ENCODE assay signal across 8 cellular contexts in the genomic region with DNA sequence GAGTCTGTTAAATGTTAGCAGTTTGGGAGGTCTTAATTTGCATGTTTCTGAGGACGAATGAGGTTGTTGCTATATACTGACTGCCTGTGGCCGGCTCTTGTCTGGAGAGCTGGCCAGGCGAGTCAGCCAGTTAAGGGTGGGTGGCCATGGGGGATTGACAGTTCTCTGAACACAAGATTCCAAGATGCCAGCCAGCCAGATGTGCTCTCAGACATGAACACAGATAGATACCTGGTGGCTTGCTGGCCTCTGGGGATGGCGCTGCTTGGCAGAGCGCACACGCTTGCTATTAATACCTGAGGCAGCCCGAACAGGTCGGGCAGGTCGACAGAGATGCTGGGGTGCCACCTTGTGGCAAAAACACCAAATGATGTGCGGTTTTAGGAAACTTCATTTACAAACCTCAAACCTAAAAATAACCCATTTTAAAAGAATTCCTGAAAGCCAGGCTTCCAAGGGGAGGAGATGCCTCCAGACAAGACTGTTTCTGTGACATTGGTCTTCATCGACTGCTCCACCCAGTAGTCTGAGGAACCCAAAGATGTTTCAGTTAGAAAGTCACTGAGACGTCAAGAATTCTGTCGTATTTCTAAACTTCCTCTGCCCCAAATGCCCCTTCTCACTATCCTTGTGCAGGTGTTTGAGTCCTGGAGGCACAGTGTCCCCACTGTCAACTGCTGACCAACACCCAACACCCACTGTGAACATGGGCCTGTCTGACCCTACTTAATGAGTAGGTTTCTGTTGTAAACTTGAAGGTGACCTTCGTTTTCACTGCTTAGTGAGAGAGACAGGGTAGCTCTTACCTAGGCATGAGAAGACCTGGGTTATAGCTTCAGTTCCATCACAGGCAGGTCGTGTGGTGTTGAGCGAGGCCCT.
DNase-seq lines count a peak whose midpoint lies in the region; ATAC-seq and TF ChIP-seq lines count a peak whose summit lies in the region.

No MANE protein-coding gene starts in this region.

- H3K27ac Mint-ChIP-seq in neural crest cell (ENCODE audit: unreplicated experiment), result no peak overlapping the region

- H3K4me1 ChIP-seq in suprapubic skin, result peaks cover 6% of the 10 kb centered on the region

- WGBS in suprapubic skin, result 39% methylated on average over 15 of the region's 16 CpGs

- H3K9me3 Mint-ChIP-seq in neural crest cell, result no peaks in the 10 kb centered on the region

- no peaks in the 10 kb centered on the region for H3K4me1 Mint-ChIP-seq in neural crest cell

- no peak for TF ChIP-seq EP300 in suprapubic skin (IDR thresholded peaks at IDR 0.05)

- H3K36me3 ChIP-seq in suprapubic skin, result no peaks in the 10 kb centered on the region

- no peak overlapping the region for H3K4me3 Mint-ChIP-seq in neural crest cell

- H3K4me3 ChIP-seq in suprapubic skin, result no peak overlapping the region

- H3K27me3 Mint-ChIP-seq in neural crest cell (ENCODE audit: low read depth), result no peaks in the 10 kb centered on the region

- TF ChIP-seq CTCF in neural crest cell (conservative IDR thresholded peaks at IDR 0.05) (peak; percentile 80), suprapubic skin (IDR thresholded peaks at IDR 0.05) (peak; percentile 58 to 60)

- no peaks in the 10 kb centered on the region for H3K36me3 Mint-ChIP-seq in neural crest cell (ENCODE audit: low read depth)

- DNase-seq in NCI-H2029 (lab: John Stamatoyannopoulos, UW), result peak; percentile 32
- no peak for DNase-seq in NCI-H2029 treated with DMSO at 0.1 percent for 48 hours (lab: John Stamatoyannopoulos, UW)
- peak; percentile 63 for DNase-seq in NCI-H748 (lab: John Stamatoyannopoulos, UW; ENCODE audit: unreplicated experiment)
- peak; percentile 78 for DNase-seq in activated CD8-positive, alpha-beta memory T cell treated with anti-CD3 and anti-CD28 coated beads, Interleukin-2, amount 50 U/mL, for 48 hours
- peak; percentile 37 for DNase-seq in neural crest cell (ENCODE audit: low read depth, low spot score)
- DNase-seq in suprapubic skin (ENCODE audit: low spot score in 2 of 2), result no peak

- H3K9me3 ChIP-seq in suprapubic skin, result no peaks in the 10 kb centered on the region

- no peak overlapping the region for H3K27ac ChIP-seq in suprapubic skin

- no peaks in the 10 kb centered on the region for H3K27me3 ChIP-seq in suprapubic skin

- no peak for TF ChIP-seq POLR2A in suprapubic skin (IDR thresholded peaks at IDR 0.05)

- ATAC-seq in HG02870 (IDR thresholded peaks at IDR 0.05; ENCODE audit: unreplicated experiment) (peak; percentile 18), esophagus mucosa (peak; percentile 86)

Comparison
In these comparisons a context has a peak if more than half of its experiments do, and no peak if none do; other contexts are left out.
1. DNase-seq: peak in NCI-H2029 (single experiment), NCI-H748 (single experiment), activated CD8-positive, alpha-beta memory T cell treated with anti-CD3 and anti-CD28 coated beads, Interleukin-2, amount 50 U/mL, for 48 hours (single experiment) and neural crest cell (single experiment); none in NCI-H2029 treated with DMSO at 0.1 percent for 48 hours (single experiment) and suprapubic skin (0 of 2).